12 cellular contexts compared by ENCODE assay signal in the genomic region with DNA sequence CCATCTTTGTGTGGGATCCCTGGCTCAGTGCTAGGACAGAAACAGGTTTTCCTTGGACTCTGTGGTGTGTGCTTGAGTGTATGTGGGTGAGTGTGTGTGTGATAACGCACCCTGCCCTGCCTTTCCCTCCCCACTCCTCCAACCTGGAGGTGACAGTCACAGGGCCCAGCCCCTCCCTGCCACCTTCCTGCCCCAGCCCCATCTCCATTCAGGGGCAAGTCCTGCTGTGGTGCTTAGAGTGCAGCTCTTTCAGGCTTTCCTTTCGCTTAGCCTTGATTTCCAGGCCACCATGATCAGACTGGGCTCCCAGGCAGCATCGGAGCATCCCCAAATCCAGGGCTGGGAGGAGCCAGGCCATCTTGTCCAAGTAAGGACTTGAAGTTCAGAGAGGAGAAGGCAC.
DNase-seq lines count a peak whose midpoint lies in the region; ATAC-seq and TF ChIP-seq lines count a peak whose summit lies in the region.
"Had no signal": no experiment of that assay in that cellular context is flagged by ENCODE, and none has a peak within 500 bp of the region (broad histone marks: within the 10 kb centered on the region; RNA-seq: fewer than 3 reads in every experiment).

No MANE protein-coding gene starts in this region.

- H3K9ac ChIP-seq in HUES48 (ENCODE audit: low read depth, low read length) (no peak overlapping the region), mesendoderm (ENCODE audit: low read length) (peak overlapping the region; percentile 22)

- no peak overlapping the region for H3K4me3 ChIP-seq in HUES48 (ENCODE audit: low read depth, low read length)
- no peak overlapping the region for H3K4me3 ChIP-seq in mesendoderm (ENCODE audit: low read length)
- H3K4me3 ChIP-seq in upper lobe of right lung = no peak overlapping the region
- no peak overlapping the region for H3K4me3 ChIP-seq in effector memory CD4-positive, alpha-beta T cell (ENCODE audit: insufficient read depth, low read depth, low read length, poor library complexity, severe bottlenecking)
- H3K4me3 ChIP-seq: HAP-1 had no signal

- H4K8ac ChIP-seq in mesendoderm (ENCODE audit: low read depth, low read length) = no peak overlapping the region

- no peaks in the 10 kb centered on the region for H3K79me1 ChIP-seq in mesendoderm (ENCODE audit: low read length)

- peak overlapping the region; percentile 73 for H3K56ac ChIP-seq in mesendoderm (ENCODE audit: low read length)

- no peak for TF ChIP-seq CTCF in upper lobe of right lung (IDR thresholded peaks at IDR 0.05)

- no peak for ATAC-seq in upper lobe of right lung

- intact Hi-C loops in upper lobe of right lung (cut with DNase I) = no loop called here

- peak overlapping the region; percentile 19 for H2AK5ac ChIP-seq in mesendoderm (ENCODE audit: low read length)

- H2BK5ac ChIP-seq in mesendoderm (ENCODE audit: low read length) = peak overlapping the region; percentile 23

- H3K18ac ChIP-seq in mesendoderm (ENCODE audit: low read length) = peak overlapping the region; percentile 11

- H3K27ac ChIP-seq in HUES48 (ENCODE audit: low read depth, low read length) = peak overlapping the region; percentile 59
- peak overlapping the region; percentile 73 for H3K27ac ChIP-seq in mesendoderm (ENCODE audit: low read depth, low read length)
- H3K27ac ChIP-seq in upper lobe of right lung = no peak overlapping the region
- no peak overlapping the region for H3K27ac ChIP-seq in effector memory CD4-positive, alpha-beta T cell (ENCODE audit: insufficient read depth, low read length, poor library complexity, severe bottlenecking)

- no peaks in the 10 kb centered on the region for H3K79me2 ChIP-seq in mesendoderm (ENCODE audit: control insufficient read depth, insufficient read depth, low read length)

- WGBS in mesendoderm (ENCODE audit: extremely low coverage, insufficient coverage, low lambda C conversion rate) = no CpG with 5 or more reads among the region's 3 CpGs

- peak overlapping the region; percentile 3 for H2BK120ac ChIP-seq in mesendoderm (ENCODE audit: low read depth, low read length)

- H3K4me1 ChIP-seq in HUES48 (ENCODE audit: control insufficient read depth, insufficient read depth, low read length) = peaks cover 14% of the 10 kb centered on the region
- H3K4me1 ChIP-seq in mesendoderm (ENCODE audit: control insufficient read depth, low read depth, low read length) = peaks cover 7% of the 10 kb centered on the region
- H3K4me1 ChIP-seq in upper lobe of right lung = peaks cover under 1% of the 10 kb centered on the region
- H3K4me1 ChIP-seq in effector memory CD4-positive, alpha-beta T cell (ENCODE audit: control insufficient read depth, insufficient read depth, low read length, poor library complexity, severe bottlenecking) = no peaks in the 10 kb centered on the region
- H3K4me1 ChIP-seq: HAP-1 had no signal

- DNase-seq in astrocyte of the hippocampus (ENCODE audit: low read depth, low spot score) = peak; percentile 37
- peak; percentile 41 for DNase-seq in mesendoderm
- peak; percentile 47 for DNase-seq in upper lobe of right lung
- DNase-seq in NCI-H187 treated with DMSO at 0.1 percent for 48 hours (lab: John Stamatoyannopoulos, UW) = no peak
- DNase-seq in NCI-H1105 (lab: John Stamatoyannopoulos, UW) = no peak
- no peak for DNase-seq in NCI-H2196 treated with DMSO at 0.1 percent for 48 hours (lab: John Stamatoyannopoulos, UW; ENCODE audit: unreplicated experiment)
- DNase-seq in effector memory CD4-positive, alpha-beta T cell = no peak
- DNase-seq: GF-D8; NCI-H526; stimulated activated naive CD4-positive, alpha-beta T cell had no signal

- H3K9me3 ChIP-seq in HUES48 (ENCODE audit: control insufficient read depth, insufficient read depth, low read length) (no peaks in the 10 kb centered on the region), upper lobe of right lung (no peaks in the 10 kb centered on the region)
- H3K9me3 ChIP-seq in effector memory CD4-positive, alpha-beta T cell (ENCODE audit: control insufficient read depth, low read length) = no peaks in the 10 kb centered on the region
- H3K9me3 ChIP-seq: HAP-1 had no signal

- H3K4ac ChIP-seq in mesendoderm (ENCODE audit: low read depth, low read length) = peak overlapping the region; percentile 21

- H2BK15ac ChIP-seq in mesendoderm (replicated peaks; ENCODE audit: low read depth) = no peak overlapping the region

- H3K27me3 ChIP-seq in HUES48 (ENCODE audit: control insufficient read depth, insufficient read depth, low read length) (no peaks in the 10 kb centered on the region), mesendoderm (ENCODE audit: insufficient read depth, low read length, poor library complexity) (no peaks in the 10 kb centered on the region), upper lobe of right lung (no peaks in the 10 kb centered on the region)
- no peaks in the 10 kb centered on the region for H3K27me3 ChIP-seq in effector memory CD4-positive, alpha-beta T cell (replicated peaks; ENCODE audit: control insufficient read depth, insufficient read depth, low read length, poor library complexity, severe bottlenecking)

- H3K23ac ChIP-seq in mesendoderm (ENCODE audit: low read length) = peak overlapping the region; percentile 74

- H3K36me3 ChIP-seq in HUES48 (ENCODE audit: control insufficient read depth, insufficient read depth, low read length) (no peaks in the 10 kb centered on the region), mesendoderm (ENCODE audit: control insufficient read depth, insufficient read depth, low read length) (no peaks in the 10 kb centered on the region), upper lobe of right lung (no peaks in the 10 kb centered on the region)
- no peaks in the 10 kb centered on the region for H3K36me3 ChIP-seq in effector memory CD4-positive, alpha-beta T cell (ENCODE audit: control insufficient read depth, insufficient read depth, low read length)
- H3K36me3 ChIP-seq: HAP-1 had no signal

- H4K5ac ChIP-seq in mesendoderm (ENCODE audit: low read length) = no peak overlapping the region

- H3K4me2 ChIP-seq in mesendoderm (ENCODE audit: low read length) = no peak overlapping the region

Comparison
In these comparisons a context has a peak if more than half of its experiments do, and no peak if none do; other contexts are left out.
1. H3K27ac ChIP-seq: peak in HUES48 (single experiment) and mesendoderm (single experiment); none in upper lobe of right lung (single experiment) and effector memory CD4-positive, alpha-beta T cell (single experiment).
2. DNase-seq: peak in astrocyte of the hippocampus (single experiment), mesendoderm (single experiment) and upper lobe of right lung (single experiment); none in NCI-H187 treated with DMSO at 0.1 percent for 48 hours (single experiment), NCI-H1105 (single experiment), NCI-H2196 treated with DMSO at 0.1 percent for 48 hours (single experiment) and effector memory CD4-positive, alpha-beta T cell (0 of 3).